ENCODE assay signal across 8 cellular contexts in the genomic region with DNA sequence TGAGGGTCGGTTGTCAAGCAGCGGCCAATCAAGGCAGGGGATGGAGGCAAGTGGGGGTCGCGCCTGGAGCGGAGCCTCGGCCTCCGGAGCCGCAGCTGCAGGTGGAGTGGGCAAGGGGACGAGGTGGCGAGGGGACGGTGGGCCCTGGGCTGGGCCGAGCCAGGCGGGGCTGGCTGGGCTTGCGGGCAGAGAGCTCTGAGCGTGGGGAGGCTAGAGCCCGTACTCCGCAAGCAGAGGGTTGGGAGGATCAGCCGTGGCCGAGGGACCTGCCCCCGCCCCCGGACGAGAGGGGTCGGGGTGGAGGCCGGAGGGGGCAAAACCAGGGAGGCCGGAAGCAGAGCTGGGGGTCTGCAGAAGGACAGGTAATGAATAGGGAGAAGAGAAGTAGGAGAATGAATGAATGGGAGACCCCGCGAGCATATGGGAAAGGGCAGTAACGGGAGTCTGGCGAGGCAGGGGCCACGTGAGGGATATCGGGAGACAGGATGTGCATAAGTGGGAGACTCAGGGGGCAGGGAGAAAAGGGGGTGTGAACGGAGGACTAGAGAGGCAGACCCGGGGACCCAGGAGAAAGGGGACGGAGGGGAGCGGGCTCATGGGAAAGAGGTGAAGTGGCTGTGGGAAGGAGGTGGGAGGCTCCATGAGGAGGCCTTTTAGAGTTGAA. TPM values are rescaled to one million over a fixed set of nuclear protein-coding genes. Genes with fewer than 3 reads are reported as not detected.
DNase-seq lines count a peak whose midpoint lies in the region; ATAC-seq and TF ChIP-seq lines count a peak whose summit lies in the region.

A gene with protein sequence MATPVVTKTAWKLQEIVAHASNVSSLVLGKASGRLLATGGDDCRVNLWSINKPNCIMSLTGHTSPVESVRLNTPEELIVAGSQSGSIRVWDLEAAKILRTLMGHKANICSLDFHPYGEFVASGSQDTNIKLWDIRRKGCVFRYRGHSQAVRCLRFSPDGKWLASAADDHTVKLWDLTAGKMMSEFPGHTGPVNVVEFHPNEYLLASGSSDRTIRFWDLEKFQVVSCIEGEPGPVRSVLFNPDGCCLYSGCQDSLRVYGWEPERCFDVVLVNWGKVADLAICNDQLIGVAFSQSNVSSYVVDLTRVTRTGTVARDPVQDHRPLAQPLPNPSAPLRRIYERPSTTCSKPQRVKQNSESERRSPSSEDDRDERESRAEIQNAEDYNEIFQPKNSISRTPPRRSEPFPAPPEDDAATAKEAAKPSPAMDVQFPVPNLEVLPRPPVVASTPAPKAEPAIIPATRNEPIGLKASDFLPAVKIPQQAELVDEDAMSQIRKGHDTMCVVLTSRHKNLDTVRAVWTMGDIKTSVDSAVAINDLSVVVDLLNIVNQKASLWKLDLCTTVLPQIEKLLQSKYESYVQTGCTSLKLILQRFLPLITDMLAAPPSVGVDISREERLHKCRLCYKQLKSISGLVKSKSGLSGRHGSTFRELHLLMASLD (plus strand): TSS at position 16 of the 664 bp plus-strand sequence. CDS start 1,474 bp downstream, outside the sequence.

- peaks cover 12 to 18% of the 10 kb centered on the region in 2 donors for H3K9me3 Mint-ChIP-seq in activated naive CD4-positive, alpha-beta T cell treated with anti-CD3 and anti-CD28 coated beads, Interleukin-2, amount 50 U/mL, for 72 hours

- H3K4me3 ChIP-seq in DND-41 (ENCODE audit: low read depth in 1 of 2, low read length in 2 of 2) (peak within 1 kb of the TSS; percentile 74 to 80), hepatocyte (peak within 1 kb of the TSS; percentile 16), skeletal muscle satellite cell (ENCODE audit: low read length) (peak within 1 kb of the TSS; percentile 93)

- peaks cover 12 to 23% of the 10 kb centered on the region in 2 donors for H3K36me3 Mint-ChIP-seq in activated naive CD4-positive, alpha-beta T cell treated with anti-CD3 and anti-CD28 coated beads, Interleukin-2, amount 50 U/mL, for 72 hours

- WGBS in hepatocyte (ENCODE audit: low lambda C conversion rate, missing lambda C conversion rate) = under 1% methylated on average over 22 of the region's 35 CpGs

- TF ChIP-seq CTCF in DND-41 (IDR thresholded peaks at IDR 0.05; ENCODE audit: borderline replicate concordance, extremely low read depth, low read length, poor library complexity, severe bottlenecking) = no peak
- TF ChIP-seq CTCF in hepatocyte (IDR thresholded peaks at IDR 0.05; ENCODE audit: poor library complexity) = no peak

- H4K20me1 ChIP-seq in DND-41 (ENCODE audit: insufficient read depth, low read length) (peaks cover 6% of the 10 kb centered on the region; the same call in 1 of the 2 replicates), hepatocyte (ENCODE audit: insufficient read depth, poor library complexity, severe bottlenecking) (no peaks in the 10 kb centered on the region)

- H3K79me2 ChIP-seq in DND-41 (ENCODE audit: insufficient read depth, low read length) (peaks cover 45% of the 10 kb centered on the region), hepatocyte (no peaks in the 10 kb centered on the region)

- peaks cover 38% of the 10 kb centered on the region for H3K36me3 ChIP-seq in DND-41 (ENCODE audit: insufficient read depth, low read length)
- no peaks in the 10 kb centered on the region for H3K36me3 ChIP-seq in hepatocyte (replicated peaks; ENCODE audit: insufficient read depth, low read depth)
- no peaks in the 10 kb centered on the region for H3K36me3 ChIP-seq in skeletal muscle satellite cell (ENCODE audit: insufficient read depth, low read length)

- no peak for ATAC-seq in DND-41 (ENCODE audit: insufficient read depth, low read depth)
- ATAC-seq in HG03139 (IDR thresholded peaks at IDR 0.05; ENCODE audit: unreplicated experiment) = peak; percentile 9
- ATAC-seq in activated naive CD4-positive, alpha-beta T cell treated with anti-CD3 and anti-CD28 coated beads, Interleukin-2, amount 50 U/mL, for 72 hours = no peak
- no peak for ATAC-seq in GM21423 (IDR thresholded peaks at IDR 0.05; ENCODE audit: unreplicated experiment)
- no peak for ATAC-seq in GM19397 (IDR thresholded peaks at IDR 0.05; ENCODE audit: unreplicated experiment)

- H3K9me3 ChIP-seq in DND-41 (ENCODE audit: insufficient read depth, low read length, severe bottlenecking) (peaks cover 2% of the 10 kb centered on the region), hepatocyte (ENCODE audit: low read depth) (no peaks in the 10 kb centered on the region), skeletal muscle satellite cell (replicated peaks; ENCODE audit: low read length) (no peaks in the 10 kb centered on the region)

- peak within 1 kb of the TSS; percentile 78 for H2AFZ ChIP-seq in DND-41 (ENCODE audit: low read depth, low read length)
- peak within 1 kb of the TSS; percentile 51 for H2AFZ ChIP-seq in hepatocyte

- no peak for DNase-seq in DND-41
- no peak for DNase-seq in activated naive CD4-positive, alpha-beta T cell treated with anti-CD3 and anti-CD28 coated beads, Interleukin-2, amount 50 U/mL, for 72 hours (ENCODE audit: low spot score in 2 of 2)
- no peak for DNase-seq in hepatocyte (ENCODE audit: low spot score)
- DNase-seq in superior temporal gyrus (ENCODE audit: extremely low spot score) = no peak

- H3K4me2 ChIP-seq in DND-41 (ENCODE audit: insufficient read depth, low read length) (peak within 1 kb of the TSS; percentile 88), hepatocyte (peak within 1 kb of the TSS; percentile 84), skeletal muscle satellite cell (ENCODE audit: low read length) (peak within 1 kb of the TSS; percentile 97)

- H3K4me1 ChIP-seq in DND-41 (ENCODE audit: insufficient read depth, low read length) (peaks cover 40% of the 10 kb centered on the region), hepatocyte (ENCODE audit: insufficient read depth) (peaks cover 19% of the 10 kb centered on the region), skeletal muscle satellite cell (ENCODE audit: control insufficient read depth, insufficient read depth, low read length) (peaks cover 26% of the 10 kb centered on the region)

- H3K9ac ChIP-seq in DND-41 (ENCODE audit: low read depth, low read length) = peak within 1 kb of the TSS; percentile 77
- peak within 1 kb of the TSS; percentile 96 for H3K9ac ChIP-seq in skeletal muscle satellite cell (ENCODE audit: low read depth, low read length)

- H3K27me3 ChIP-seq in DND-41 (ENCODE audit: insufficient read depth, low read length, poor library complexity) (no peaks in the 10 kb centered on the region), hepatocyte (no peaks in the 10 kb centered on the region), skeletal muscle satellite cell (ENCODE audit: control insufficient read depth, insufficient read depth, low read length) (no peaks in the 10 kb centered on the region)

- peak within 1 kb of the TSS; percentile 93 to 98 for H3K27ac Mint-ChIP-seq in activated naive CD4-positive, alpha-beta T cell treated with anti-CD3 and anti-CD28 coated beads, Interleukin-2, amount 50 U/mL, for 72 hours

- H3K9me2 ChIP-seq in hepatocyte (replicated peaks; ENCODE audit: insufficient read depth) = no peaks in the 10 kb centered on the region

- peak within 1 kb of the TSS; percentile 87 for H3K27ac ChIP-seq in DND-41 (ENCODE audit: low read length)
- H3K27ac ChIP-seq in hepatocyte = peak within 1 kb of the TSS; percentile 86

RNA-seq across cellular contexts. Expression of the gene that starts here (rescaled TPM):
- total RNA-seq in activated naive CD4-positive, alpha-beta T cell treated with anti-CD3 and anti-CD28 coated beads, Interleukin-2, amount 50 U/mL, for 72 hours = 10 to 100 TPM; 20.2 to 33.9 TPM
- 8.9 and 12.3 TPM in 2 replicates for total RNA-seq in hepatocyte
- polyA plus RNA-seq in hepatocyte = 15.3 and 19.0 TPM in 2 replicates
- total RNA-seq in skeletal muscle satellite cell (2012; rRNA removed) = 31.9 and 36.3 TPM in 2 replicates

Comparison
In these comparisons a context has a peak if more than half of its experiments do, and no peak if none do; other contexts are left out.
1. H3K4me3 ChIP-seq: peak in every context shown above with its lines; median percentile 93 in skeletal muscle satellite cell; 77 in DND-41; 16 in hepatocyte.